Comparison of ENCODE assay signal across 32 cellular contexts in genomic region chr5:17619353-17619752, GRCh38. TPM values are rescaled to one million over a fixed set of nuclear protein-coding genes. Genes with fewer than 3 reads are reported as not detected.
"Had no signal": no experiment of that assay in that cellular context is flagged by ENCODE, and none has a peak within 500 bp of the region (broad histone marks: within the 10 kb centered on the region; RNA-seq: fewer than 3 reads in every experiment).

No MANE protein-coding gene starts in this region.

- H3K4me1 ChIP-seq: colonic mucosa, esophagus muscularis mucosa, foreskin keratinocyte, gastroesophageal sphincter, heart left ventricle, neural progenitor cell, prostate gland, right atrium auricular region, suprapubic skin, transverse colon, upper lobe of right lung, vagina had no signal

- H3K79me2 ChIP-seq: hepatocyte had no signal

- H3K9ac ChIP-seq: neural progenitor cell had no signal

- H2AFZ ChIP-seq: hepatocyte, neural progenitor cell had no signal

- H3K36me3 ChIP-seq: colonic mucosa, esophagus muscularis mucosa, gastroesophageal sphincter, heart left ventricle, neural progenitor cell, prostate gland, right atrium auricular region, suprapubic skin, transverse colon, upper lobe of right lung, vagina had no signal

- H3K4me2 ChIP-seq: hepatocyte, neural progenitor cell, smooth muscle cell had no signal

- H3K27me3 ChIP-seq: colonic mucosa, foreskin keratinocyte, gastroesophageal sphincter, heart left ventricle, hepatocyte, neural progenitor cell, right atrium auricular region, suprapubic skin, transverse colon, upper lobe of right lung, vagina had no signal

- DNase-seq: colonic mucosa; dermis blood vessel endothelial cell; effector memory CD4-positive, alpha-beta T cell; foreskin keratinocyte; heart left ventricle; kidney; mesenchymal stem cell; mucosa of descending colon; naive B cell; stimulated activated CD4-positive, alpha-beta T cell treated with anti-CD3 and anti-CD28 coated beads, Interleukin-4, amount 100 ng/mL, for 4 hours; stimulated activated naive CD8-positive, alpha-beta T cell treated with anti-CD3 and anti-CD28 coated beads, Interleukin-15, Interleukin-2, amounts not matched to agents 100 U/mL and 50 U/mL, for 24 hours; transverse colon; upper lobe of right lung had no signal

- H3K4me3 ChIP-seq: colonic mucosa, esophagus muscularis mucosa, gastroesophageal sphincter, heart left ventricle, hepatocyte, lung, mucosa of descending colon, neural progenitor cell, prostate gland, right atrium auricular region, smooth muscle cell, suprapubic skin, transverse colon, upper lobe of right lung, vagina had no signal

- ATAC-seq: foreskin keratinocyte; gastroesophageal sphincter; heart left ventricle; left lobe of liver; mucosa of descending colon; sciatic nerve; stimulated activated memory B cell treated with anti-CD40 and anti-IgM and Interleukin-4, amounts not matched to agents 10 μg/mL and 1 μg/mL and 100 μg/mL, for 72 hours; stimulated activated naive CD8-positive, alpha-beta T cell treated with anti-CD3 and anti-CD28 coated beads, Interleukin-15, Interleukin-2, amounts not matched to agents 100 U/mL and 50 U/mL, for 24 hours; upper lobe of right lung had no signal

- FAIRE-seq: endothelial cell of umbilical vein, kidney had no signal

- H3K27ac ChIP-seq: colonic mucosa, esophagus muscularis mucosa, foreskin keratinocyte, gastroesophageal sphincter, heart left ventricle, hepatocyte, neural progenitor cell, prostate gland, right atrium auricular region, suprapubic skin, transverse colon, upper lobe of right lung, vagina had no signal

- H3K9me3 ChIP-seq: colonic mucosa, esophagus muscularis mucosa, gastroesophageal sphincter, mucosa of descending colon, prostate gland, right atrium auricular region, suprapubic skin, transverse colon, upper lobe of right lung, vagina had no signal

RNA-seq across cellular contexts. Expression of gene TAF11L12, which starts 9.2 kb away (rescaled TPM):
- total RNA-seq: colonic mucosa, dermis blood vessel endothelial cell, endothelial cell of umbilical vein, epithelial cell of proximal tubule, esophagus muscularis mucosa, fibroblast of lung, foreskin keratinocyte, gastroesophageal sphincter, heart left ventricle, hepatocyte, kidney, left lobe of liver, liver, lung, mesothelial cell of epicardium, mucosa of descending colon, osteocyte, prostate gland, right atrium auricular region, sciatic nerve, smooth muscle cell, suprapubic skin, transverse colon, upper lobe of right lung, vagina had no signal

RNA-seq across cellular contexts. Expression of gene TAF11L13, which starts 12.5 kb away (rescaled TPM):
- total RNA-seq: colonic mucosa, dermis blood vessel endothelial cell, endothelial cell of umbilical vein, epithelial cell of proximal tubule, esophagus muscularis mucosa, fibroblast of lung, foreskin keratinocyte, gastroesophageal sphincter, heart left ventricle, hepatocyte, kidney, left lobe of liver, liver, lung, mesothelial cell of epicardium, mucosa of descending colon, osteocyte, prostate gland, right atrium auricular region, sciatic nerve, smooth muscle cell, suprapubic skin, transverse colon, upper lobe of right lung, vagina had no signal

RNA-seq across cellular contexts. Expression of gene TAF11L14, which starts 14.9 kb away (rescaled TPM):
- total RNA-seq: colonic mucosa, dermis blood vessel endothelial cell, endothelial cell of umbilical vein, epithelial cell of proximal tubule, esophagus muscularis mucosa, fibroblast of lung, foreskin keratinocyte, gastroesophageal sphincter, heart left ventricle, hepatocyte, kidney, left lobe of liver, liver, lung, mesothelial cell of epicardium, mucosa of descending colon, osteocyte, prostate gland, right atrium auricular region, sciatic nerve, smooth muscle cell, suprapubic skin, transverse colon, upper lobe of right lung, vagina had no signal

RNA-seq across cellular contexts. Expression of gene TAF11L11, which starts 15.4 kb away (rescaled TPM):
- total RNA-seq: colonic mucosa, dermis blood vessel endothelial cell, endothelial cell of umbilical vein, esophagus muscularis mucosa, fibroblast of lung, foreskin keratinocyte, gastroesophageal sphincter, heart left ventricle, hepatocyte, kidney, left lobe of liver, liver, lung, mesothelial cell of epicardium, mucosa of descending colon, osteocyte, prostate gland, right atrium auricular region, sciatic nerve, smooth muscle cell, suprapubic skin, transverse colon, upper lobe of right lung, vagina had no signal

RNA-seq across cellular contexts. Expression of gene TAF11L10, which starts 21.7 kb away (rescaled TPM):
- total RNA-seq: colonic mucosa, dermis blood vessel endothelial cell, endothelial cell of umbilical vein, epithelial cell of proximal tubule, esophagus muscularis mucosa, fibroblast of lung, foreskin keratinocyte, gastroesophageal sphincter, heart left ventricle, hepatocyte, kidney, left lobe of liver, liver, lung, mesothelial cell of epicardium, mucosa of descending colon, osteocyte, prostate gland, right atrium auricular region, sciatic nerve, smooth muscle cell, suprapubic skin, transverse colon, upper lobe of right lung, vagina had no signal
